In genomic region chrX:53374923-53375322, GRCh38 we compare ENCODE assay signal across 20 cellular contexts. TPM values are rescaled to one million over a fixed set of nuclear protein-coding genes. Genes with fewer than 3 reads are reported as not detected.
A peak's percentile ranks its signal among the peaks of the same experiment; 100 is the strongest.
DNase-seq lines count a peak whose midpoint lies in the region; ATAC-seq, FAIRE-seq and TF ChIP-seq lines count a peak whose summit lies in the region.
"Had no signal": no experiment of that assay in that cellular context is flagged by ENCODE, and none has a peak within 500 bp of the region (broad histone marks: within the 10 kb centered on the region; RNA-seq: fewer than 3 reads in every experiment).

No MANE protein-coding gene starts in this region.

- H2BK120ac ChIP-seq in neuronal stem cell (ENCODE audit: low read depth, low read length) = no peak overlapping the region

- no peak for FAIRE-seq in GM12878 (lab: Jason Lieb, UNC)

- H3K27ac ChIP-seq in A673 (ENCODE audit: low read depth, low read length, poor library complexity, severe bottlenecking) (no peak overlapping the region), DND-41 (ENCODE audit: low read length) (no peak overlapping the region), GM12878 (ENCODE audit: control insufficient read depth, insufficient read depth) (no peak overlapping the region), neuronal stem cell (replicated peaks; ENCODE audit: low read length) (no peak overlapping the region)
- H3K27ac ChIP-seq: neutrophil, SK-N-MC, transverse colon had no signal

- H3K79me2 ChIP-seq in DND-41 (ENCODE audit: insufficient read depth, low read length) (no peaks in the 10 kb centered on the region), GM12878 (ENCODE audit: control insufficient read depth, insufficient read depth, low read length) (no peaks in the 10 kb centered on the region)

- H3K23ac ChIP-seq in neuronal stem cell (ENCODE audit: low read depth, low read length, poor library complexity) = no peak overlapping the region

- H2AFZ ChIP-seq in DND-41 (ENCODE audit: low read depth, low read length) (no peak overlapping the region), GM12878 (ENCODE audit: control insufficient read depth, low read depth, low read length) (no peak overlapping the region), neuronal stem cell (ENCODE audit: low read length) (no peak overlapping the region)

- DNase-seq in A673 (ENCODE audit: low spot score) (no peak), DND-41 (no peak), NB4 (ENCODE audit: low read depth) (peak; percentile 48), GM12878 (ENCODE audit: low read depth, low spot score) (no peak), neuronal stem cell (ENCODE audit: low spot score) (no peak), DMS 273 treated with DMSO at 0.1 percent for 48 hours (lab: John Stamatoyannopoulos, UW) (no peak)
- DNase-seq: activated T-cell treated with anti-CD3 and anti-CD28 coated beads, Interleukin-2, amount 50 U/mL, for 72 hours; AML-193; COR-L47; dermis blood vessel endothelial cell; NCI-H1048; NCI-H2029; NCI-H345; stimulated activated CD4-positive, alpha-beta T cell treated with anti-CD3 and anti-CD28 coated beads, Interleukin-4, amount 100 ng/mL, for 1 hour; transverse colon had no signal

- H3K9ac ChIP-seq in DND-41 (ENCODE audit: low read depth, low read length) = no peak overlapping the region
- H3K9ac ChIP-seq in GM12878 (ENCODE audit: control insufficient read depth, insufficient read depth, low read length) = no peak overlapping the region
- no peak overlapping the region for H3K9ac ChIP-seq in neuronal stem cell (ENCODE audit: low read depth, low read length, poor library complexity)

- H3K79me1 ChIP-seq in neuronal stem cell (ENCODE audit: low read depth, low read length) = no peaks in the 10 kb centered on the region

- H4K20me1 ChIP-seq in DND-41 (ENCODE audit: insufficient read depth, low read length) (no peaks in the 10 kb centered on the region), GM12878 (ENCODE audit: control insufficient read depth, insufficient read depth) (no peaks in the 10 kb centered on the region)

- ATAC-seq in DND-41 (ENCODE audit: insufficient read depth, low read depth) (no peak), GM12878 (peak; percentile 18; the same call in 2 of the 3 replicates), GM21381 (IDR thresholded peaks at IDR 0.05; ENCODE audit: unreplicated experiment) (no peak)
- ATAC-seq: activated CD4-positive, CD25-positive, alpha-beta regulatory T cell treated with anti-CD3 and anti-CD28 coated beads, Interleukin-2, amount 50 U/mL, for 24 hours; activated T-cell treated with anti-CD3 and anti-CD28 coated beads, Interleukin-2, amount 50 U/mL, for 72 hours had no signal

- intact Hi-C loops in A673 (cut with micrococcal nuclease; ENCODE audit: unreplicated experiment) (no loop called here), GM12878 (cut with micrococcal nuclease; ENCODE audit: unreplicated experiment) (no loop called here)

- H3K36me3 ChIP-seq in A673 (ENCODE audit: insufficient read depth, low read length, poor library complexity, severe bottlenecking) (peaks cover 25% of the 10 kb centered on the region), DND-41 (ENCODE audit: insufficient read depth, low read length) (peaks cover 31% of the 10 kb centered on the region), GM12878 (ENCODE audit: control insufficient read depth in 2 of 2, insufficient read depth in 2 of 2, low read length in 1 of 2) (peaks cover 3 to 17% of the 10 kb centered on the region in 2 experiments; a peak in 3 of 4 replicates), neuronal stem cell (replicated peaks in 1 of 2; ENCODE audit: control insufficient read depth in 2 of 2, insufficient read depth in 2 of 2, low read length in 2 of 2) (peaks cover 7 to 49% of the 10 kb centered on the region in 2 donors)
- H3K36me3 ChIP-seq: transverse colon had no signal

- CTCF ChIA-PET in A673 (lab: Charles Lee) = no interaction called here
- CTCF ChIA-PET in GM12878 (lab: Yijun Ruan, JAX) = no interaction called here

- H3K27me3 ChIP-seq in A673 (replicated peaks; ENCODE audit: insufficient read depth, low read depth, low read length, poor library complexity) = no peaks in the 10 kb centered on the region
- H3K27me3 ChIP-seq in DND-41 (ENCODE audit: insufficient read depth, low read length, poor library complexity) = no peaks in the 10 kb centered on the region
- H3K27me3 ChIP-seq in GM12878 (replicated peaks in 1 of 2; ENCODE audit: control insufficient read depth in 2 of 2, insufficient read depth in 2 of 2, low read length in 1 of 2) = no peaks in the 10 kb centered on the region
- no peaks in the 10 kb centered on the region for H3K27me3 ChIP-seq in neuronal stem cell (ENCODE audit: control insufficient read depth in 3 of 3, insufficient read depth in 3 of 3, low read depth in 1 of 3, low read length in 3 of 3)
- H3K27me3 ChIP-seq: neutrophil, transverse colon had no signal

- BruUV-seq in A673 (replicated peaks; lab: Mats Ljungman, UMichigan) = no TSS peak
- no TSS peak for BruUV-seq in GM12878 (replicated peaks; lab: Mats Ljungman, UMichigan)

- TF ChIP-seq RAD21 in GM12878 (IDR thresholded peaks at IDR 0.05; ENCODE audit: insufficient read depth, low read depth, low read length) = no peak

- H3K14ac ChIP-seq in neuronal stem cell (ENCODE audit: low read length) = no peak overlapping the region

- no peak overlapping the region for H2AK5ac ChIP-seq in neuronal stem cell (ENCODE audit: low read depth, low read length)

- H3K4me1 ChIP-seq in A673 (ENCODE audit: insufficient read depth, low read length, poor library complexity, severe bottlenecking) (no peaks in the 10 kb centered on the region), DND-41 (ENCODE audit: insufficient read depth, low read length) (no peaks in the 10 kb centered on the region), GM12878 (ENCODE audit: control insufficient read depth, insufficient read depth, low read length) (no peaks in the 10 kb centered on the region), neuronal stem cell (ENCODE audit: control insufficient read depth in 2 of 2, insufficient read depth in 1 of 2, low read depth in 1 of 2, low read length in 2 of 2) (no peaks in the 10 kb centered on the region)
- H3K4me1 ChIP-seq: transverse colon had no signal

- SMC1A ChIA-PET in GM12878 (lab: Charles Lee; ENCODE audit: uncharacterized antibody, unreplicated experiment) = no interaction called here

- H2BK15ac ChIP-seq in neuronal stem cell (ENCODE audit: low read length) = no peak overlapping the region

- TF ChIP-seq CTCF in A673 (conservative IDR thresholded peaks at IDR 0.05; ENCODE audit: low read depth, low read length) (0 out of 2 replicates have a peak, but pooled peaks have one; percentile 21), DND-41 (IDR thresholded peaks at IDR 0.05; ENCODE audit: borderline replicate concordance, extremely low read depth, low read length, poor library complexity, severe bottlenecking) (peak; percentile 21), NB4 (IDR thresholded peaks at IDR 0.05; ENCODE audit: low read depth, low read length) (peak; percentile 25), GM12878 (IDR thresholded peaks at IDR 0.05 in 2 of 3, conservative IDR thresholded peaks at IDR 0.05 in 1 of 3; ENCODE audit: control insufficient read depth in 2 of 3, extremely low read depth in 1 of 3, insufficient read depth in 1 of 3, low read depth in 3 of 3, low read length in 3 of 3) (0 out of 6 replicates have a peak, but pooled peaks of 1 of the 3 experiments have one; percentile 9)

- no peak overlapping the region for H2BK5ac ChIP-seq in neuronal stem cell (ENCODE audit: low read length)

- H3K4ac ChIP-seq in neuronal stem cell (ENCODE audit: low read length) = no peak overlapping the region

- H4K8ac ChIP-seq in neuronal stem cell (ENCODE audit: low read depth, low read length) = no peak overlapping the region

- RAD21 ChIA-PET in GM12878 (lab: Charles Lee; ENCODE audit: unreplicated experiment) = no interaction called here

- no peak overlapping the region for H3K4me3 ChIP-seq in A673 (ENCODE audit: low read depth, low read length, poor library complexity, severe bottlenecking)
- no peak overlapping the region for H3K4me3 ChIP-seq in DND-41 (ENCODE audit: low read depth in 1 of 2, low read length in 2 of 2)
- H3K4me3 ChIP-seq in NB4 (ENCODE audit: low read depth, low read length) = no peak overlapping the region
- H3K4me3 ChIP-seq in GM12878 = no peak overlapping the region
- no peak overlapping the region for H3K4me3 ChIP-seq in neuronal stem cell (ENCODE audit: low read length in 2 of 2)
- H3K4me3 ChIP-seq: SK-N-MC, smooth muscle cell, transverse colon had no signal

- in situ Hi-C loops in GM12878 (cut with MboI) = no loop called here

- POLR2A ChIA-PET in A673 (lab: Charles Lee; ENCODE audit: low non-redundant PET) = no interaction called here
- POLR2A ChIA-PET in GM12878 (lab: Charles Lee) = no interaction called here

- H3K9me3 ChIP-seq in A673 (ENCODE audit: low read depth, low read length, poor library complexity, severe bottlenecking) = no peaks in the 10 kb centered on the region
- no peaks in the 10 kb centered on the region for H3K9me3 ChIP-seq in DND-41 (ENCODE audit: insufficient read depth, low read length, severe bottlenecking)
- H3K9me3 ChIP-seq in GM12878 (replicated peaks; ENCODE audit: control insufficient read depth, insufficient read depth, low read length) = no peaks in the 10 kb centered on the region
- peaks cover 0 to 4% of the 10 kb centered on the region in 2 donors for H3K9me3 ChIP-seq in neuronal stem cell (replicated peaks in 1 of 2; ENCODE audit: control insufficient read depth in 2 of 2, insufficient read depth in 1 of 2, low read depth in 1 of 2, low read length in 2 of 2)
- H3K9me3 ChIP-seq: neutrophil, transverse colon had no signal

- TF ChIP-seq EP300 in GM12878 (IDR thresholded peaks at IDR 0.05; ENCODE audit: borderline replicate concordance in 1 of 2, control insufficient read depth in 1 of 2, low read depth in 2 of 2, low read length in 2 of 2) = no peak

- no peak overlapping the region for H4K91ac ChIP-seq in neuronal stem cell (ENCODE audit: low read depth, low read length, poor library complexity)

- H2BK12ac ChIP-seq in neuronal stem cell (ENCODE audit: low read length) = no peak overlapping the region

- H3K4me2 ChIP-seq in DND-41 (ENCODE audit: insufficient read depth, low read length) (no peak overlapping the region), GM12878 (ENCODE audit: control insufficient read depth, insufficient read depth) (no peak overlapping the region), neuronal stem cell (ENCODE audit: insufficient read depth, low read length, poor library complexity, severe bottlenecking) (no peak overlapping the region)
- H3K4me2 ChIP-seq: smooth muscle cell had no signal

- TF ChIP-seq POLR2A in NB4 (IDR thresholded peaks at IDR 0.05; ENCODE audit: extremely low read depth, insufficient read length) = no peak
- TF ChIP-seq POLR2A in GM12878 (IDR thresholded peaks at IDR 0.05; ENCODE audit: low read depth, low read length) = no peak

- no peak overlapping the region for H3K18ac ChIP-seq in neuronal stem cell (ENCODE audit: low read length)

RNA-seq across cellular contexts. Expression of gene SMC1A, which starts 47.5 kb away (rescaled TPM):
- 225 and 230 TPM in 2 replicates for total RNA-seq in A673 (2021)
- total RNA-seq in GM12878 (2013; cell fraction: nucleolus; rRNA removed) = 66.8 and 75.7 TPM in 2 replicates
- 50.2 and 59.1 TPM in 2 replicates for total RNA-seq in GM12878 (2014; rRNA removed)
- 63.1 and 69.4 TPM in 2 replicates for total RNA-seq in GM12878 (2014; rRNA removed; fragmentation: Illumina TruSeq; extraction: Trizol)
- 127 and 141 TPM in 2 replicates for total RNA-seq in GM12878 (2021)
- polyA plus RNA-seq in GM12878 (2011; ENCODE audit: low read depth) = 48.8 TPM
- polyA plus RNA-seq in GM12878 (2011; rRNA removed) = 63.0 and 81.2 TPM in 2 replicates
- 77.9 and 89.0 TPM in 2 replicates for polyA plus RNA-seq in GM12878 (2011; cell fraction: cytosol; rRNA removed)
- 81.0 and 119 TPM in 2 replicates for polyA plus RNA-seq in GM12878 (2011; cell fraction: nucleus; rRNA removed)
- 43.8 and 48.0 TPM in 2 replicates for polyA plus RNA-seq in GM12878 (2012)
- 128 and 134 TPM in 2 replicates for polyA plus RNA-seq in GM12878 (2014; fragmentation: Illumina TruSeq; extraction: Trizol)
- polyA plus RNA-seq in GM12878 (2014; fragmentation: Nextera tagmentation; extraction: Ambion mirVana) = 10 to 100 TPM; 25.6 to 29.6 TPM
- 74.8 and 82.0 TPM in 2 replicates for polyA plus RNA-seq in GM12878 (2014; rRNA removed)
- 100 to 1,000 TPM; 157 to 158 TPM for polyA plus RNA-seq in GM12878 (2016; fragmentation: Nextera tagmentation; extraction: Ambion mirVana)
- 111 and 138 TPM in 2 replicates for polyA minus RNA-seq in GM12878 (2011; rRNA and poly(A)+ RNA removed)
- 65.5 and 88.6 TPM in 2 replicates for polyA minus RNA-seq in GM12878 (2011; cell fraction: cytosol; rRNA and poly(A)+ RNA removed)
- polyA minus RNA-seq in GM12878 (2011; cell fraction: nucleus; rRNA and poly(A)+ RNA removed) = 34.7 and 73.5 TPM in 2 replicates
- polyA plus RNA-seq in neuronal stem cell (2013, experiment 1 of 2) = 53.4 TPM
- polyA plus RNA-seq in neuronal stem cell (2013, experiment 2 of 2) = 50.4 TPM

RNA-seq across cellular contexts. Expression of gene RIBC1, which starts 47.8 kb away (rescaled TPM):
- total RNA-seq in A673 (2021) = 0.68 and 1.0 TPM in 2 replicates
- total RNA-seq in GM12878 (2013; cell fraction: nucleolus; rRNA removed) = 0.81 and 1.5 TPM in 2 replicates
- total RNA-seq in GM12878 (2014; rRNA removed) = 0.33 and 0.56 TPM in 2 replicates
- 0.32 and 0.40 TPM in 2 replicates for total RNA-seq in GM12878 (2014; rRNA removed; fragmentation: Illumina TruSeq; extraction: Trizol)
- total RNA-seq in GM12878 (2021) = 0.43 and 0.49 TPM in 2 replicates
- polyA plus RNA-seq in GM12878 (2011; ENCODE audit: low read depth) = 0.52 TPM
- 0.30 and 0.50 TPM in 2 replicates for polyA plus RNA-seq in GM12878 (2011; rRNA removed)
- polyA plus RNA-seq in GM12878 (2011; cell fraction: cytosol; rRNA removed) = 0.46 and 0.47 TPM in 2 replicates
- 1.0 and 1.2 TPM in 2 replicates for polyA plus RNA-seq in GM12878 (2011; cell fraction: nucleus; rRNA removed)
- polyA plus RNA-seq in GM12878 (2012) = 0.65 and 0.79 TPM in 2 replicates
- polyA plus RNA-seq in GM12878 (2014; fragmentation: Illumina TruSeq; extraction: Trizol) = 0.21 and 0.73 TPM in 2 replicates
- polyA plus RNA-seq in GM12878 (2014; fragmentation: Nextera tagmentation; extraction: Ambion mirVana) = under 1 TPM; 0.22 to 0.61 TPM
- 0.36 and 0.94 TPM in 2 replicates for polyA plus RNA-seq in GM12878 (2014; rRNA removed)
- polyA plus RNA-seq in GM12878 (2016; fragmentation: Nextera tagmentation; extraction: Ambion mirVana) = 1 to 10 TPM in 1 of 2 experiments, under 1 TPM in 1; 0.51 to 1.0 TPM
- polyA minus RNA-seq in GM12878 (2011; rRNA and poly(A)+ RNA removed) = 0.26 and 0.37 TPM in 2 replicates
- polyA minus RNA-seq in GM12878 (2011; cell fraction: cytosol; rRNA and poly(A)+ RNA removed) = not detected in 2 replicates
- 0.19 and 0.24 TPM in 2 replicates for polyA minus RNA-seq in GM12878 (2011; cell fraction: nucleus; rRNA and poly(A)+ RNA removed)
- 1.5 TPM for polyA plus RNA-seq in neuronal stem cell (2013, experiment 1 of 2)
- 1.5 TPM for polyA plus RNA-seq in neuronal stem cell (2013, experiment 2 of 2)

RNA-seq across cellular contexts. Expression of gene HSD17B10, which starts 59.2 kb away (rescaled TPM):
- 126 and 132 TPM in 2 replicates for total RNA-seq in A673 (2021)
- 7.5 and 8.4 TPM in 2 replicates for total RNA-seq in GM12878 (2013; cell fraction: nucleolus; rRNA removed)
- total RNA-seq in GM12878 (2014; rRNA removed) = 192 and 195 TPM in 2 replicates
- 133 and 144 TPM in 2 replicates for total RNA-seq in GM12878 (2014; rRNA removed; fragmentation: Illumina TruSeq; extraction: Trizol)
- total RNA-seq in GM12878 (2021) = 165 and 179 TPM in 2 replicates
- 81.8 TPM for polyA plus RNA-seq in GM12878 (2011; ENCODE audit: low read depth)
- 136 and 243 TPM in 2 replicates for polyA plus RNA-seq in GM12878 (2011; rRNA removed)
- 366 and 386 TPM in 2 replicates for polyA plus RNA-seq in GM12878 (2011; cell fraction: cytosol; rRNA removed)
- polyA plus RNA-seq in GM12878 (2011; cell fraction: nucleus; rRNA removed) = 151 and 174 TPM in 2 replicates
- polyA plus RNA-seq in GM12878 (2012) = 87.0 and 106 TPM in 2 replicates
- 134 and 174 TPM in 2 replicates for polyA plus RNA-seq in GM12878 (2014; fragmentation: Illumina TruSeq; extraction: Trizol)
- polyA plus RNA-seq in GM12878 (2014; fragmentation: Nextera tagmentation; extraction: Ambion mirVana) = 100 to 1,000 TPM in 1 of 2 experiments, 10 to 100 TPM in 1; 43.7 to 114 TPM
- polyA plus RNA-seq in GM12878 (2014; rRNA removed) = 200 and 205 TPM in 2 replicates
- polyA plus RNA-seq in GM12878 (2016; fragmentation: Nextera tagmentation; extraction: Ambion mirVana) = 100 to 1,000 TPM; 281 to 313 TPM
- 203 and 257 TPM in 2 replicates for polyA minus RNA-seq in GM12878 (2011; rRNA and poly(A)+ RNA removed)
- polyA minus RNA-seq in GM12878 (2011; cell fraction: cytosol; rRNA and poly(A)+ RNA removed) = 44.2 and 60.0 TPM in 2 replicates
- 14.9 and 26.0 TPM in 2 replicates for polyA minus RNA-seq in GM12878 (2011; cell fraction: nucleus; rRNA and poly(A)+ RNA removed)
- polyA plus RNA-seq in neuronal stem cell (2013, experiment 1 of 2) = 67.7 TPM
- 68.1 TPM for polyA plus RNA-seq in neuronal stem cell (2013, experiment 2 of 2)
